In the genomic region with DNA sequence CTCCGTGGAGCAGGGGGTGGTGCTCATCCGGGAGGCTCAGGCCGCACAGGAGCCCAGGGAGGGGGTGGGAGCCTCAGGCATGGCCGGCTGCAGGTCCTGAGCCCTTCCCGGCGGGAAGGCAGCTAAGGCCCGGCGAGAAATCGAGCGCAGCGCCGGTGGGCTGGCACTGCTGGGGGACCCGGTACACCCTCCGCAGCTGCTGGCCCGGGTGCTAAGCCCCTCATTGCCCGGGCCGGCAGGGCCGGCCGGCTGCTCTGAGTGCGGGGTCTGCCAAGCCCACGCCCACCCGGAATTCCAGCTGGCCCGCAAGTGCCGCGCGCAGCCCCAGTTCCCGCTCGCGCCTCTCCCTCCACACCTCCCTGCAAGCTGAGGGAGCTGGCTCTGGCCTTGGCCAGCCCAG, we compare ENCODE assay signal across 1 cellular context. TPM values are rescaled to one million over a fixed set of nuclear protein-coding genes. Genes with fewer than 3 reads are reported as not detected.
"Had no signal": no experiment of that assay in that cellular context is flagged by ENCODE, and none has a peak within 500 bp of the region (broad histone marks: within the 10 kb centered on the region; RNA-seq: fewer than 3 reads in every experiment).

No MANE protein-coding gene starts in this region.

RNA-seq across cellular contexts. Expression of a gene that starts 7.1 kb away (rescaled TPM):
- total RNA-seq: lung microvascular endothelial cell had no signal
